Comparison of ENCODE assay signal across 1 cellular context in genomic region chr9:21119093-21119770, GRCh38.
A peak's percentile ranks its signal among the peaks of the same experiment; 100 is the strongest.
TF ChIP-seq lines count a peak whose summit lies in the region.

No MANE protein-coding gene starts in this region.

TF ChIP-seq in GM12878, 131 proteins besides CTCF, POLR2A, EP300 and RAD21 (continued from another document):
- TF ChIP-seq ELK1 (IDR thresholded peaks at IDR 0.05; ENCODE audit: low read depth, low read length) (no peak), ATF7 (IDR thresholded peaks at IDR 0.05; ENCODE audit: low read depth) (0 out of 2 replicates have a peak, but pooled peaks have one; percentile 26), CEBPB (IDR thresholded peaks at IDR 0.05; ENCODE audit: borderline replicate concordance in 1 of 2, low read depth in 2 of 2, low read length in 2 of 2) (peak in 1 of 2 experiments; percentile 45; a peak in 1 of 4 replicates), IKZF2 (IDR thresholded peaks at IDR 0.05) (0 out of 4 replicates have a peak, but pooled peaks of 1 of the 2 experiments have one; percentile 24)
